ENCODE assay signal across 32 cellular contexts in the genomic region with DNA sequence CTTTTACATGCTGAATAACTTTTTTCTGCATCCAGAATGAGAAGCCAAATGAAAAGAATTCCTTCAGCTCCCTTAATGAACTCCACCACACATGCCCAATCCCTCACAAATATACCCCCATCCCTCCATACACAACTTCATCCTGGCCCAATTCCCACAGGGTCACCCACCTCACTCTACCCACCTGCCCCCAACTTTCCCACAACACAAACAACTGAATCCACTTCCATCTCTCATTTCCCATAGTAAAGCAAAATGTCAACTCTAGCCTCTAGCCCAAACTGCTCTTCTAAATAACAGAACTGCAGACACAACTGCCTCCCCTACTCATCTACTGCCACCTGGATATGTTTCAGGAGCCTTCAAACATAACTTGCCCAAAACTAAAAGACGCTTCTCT. TPM values are rescaled to one million over a fixed set of nuclear protein-coding genes. Genes with fewer than 3 reads are reported as not detected.
DNase-seq lines count a peak whose midpoint lies in the region; ATAC-seq and TF ChIP-seq lines count a peak whose summit lies in the region.
"Had no signal": no experiment of that assay in that cellular context is flagged by ENCODE, and none has a peak within 500 bp of the region (broad histone marks: within the 10 kb centered on the region; RNA-seq: fewer than 3 reads in every experiment).

No MANE protein-coding gene starts in this region.

- no peaks in the 10 kb centered on the region for H3K9me3 ChIP-seq in breast epithelium
- no peaks in the 10 kb centered on the region for H3K9me3 ChIP-seq in SK-N-MC (ENCODE audit: low read depth, low read length)
- H3K9me3 ChIP-seq: A549, gastrocnemius medialis, HAP-1, mucosa of descending colon, thyroid gland had no signal

- ATAC-seq in stimulated activated memory B cell treated with anti-CD40 and anti-IgM and Interleukin-4, amounts not matched to agents 10 μg/mL and 1 μg/mL and 100 μg/mL, for 72 hours, result no peak
- ATAC-seq in GM18498 (IDR thresholded peaks at IDR 0.05; ENCODE audit: unreplicated experiment) (no peak), HG03159 (IDR thresholded peaks at IDR 0.05; ENCODE audit: unreplicated experiment) (no peak)
- ATAC-seq: A549, gastrocnemius medialis, mucosa of descending colon, Panc1, right cardiac atrium had no signal

- H3K36me3 Mint-ChIP-seq in MCF 10A (ENCODE audit: insufficient read depth, unreplicated experiment) (peaks cover 58% of the 10 kb centered on the region), endothelial cell (ENCODE audit: low read depth, unreplicated experiment) (peaks cover 12% of the 10 kb centered on the region)
- H3K36me3 Mint-ChIP-seq in stimulated activated memory B cell treated with anti-CD40 and anti-IgM and Interleukin-4, amounts not matched to agents 10 μg/mL and 1 μg/mL and 100 μg/mL, for 72 hours, result peaks cover 35% of the 10 kb centered on the region

- TF ChIP-seq CTCF in MCF 10A (IDR thresholded peaks at IDR 0.05; ENCODE audit: unreplicated experiment) (no peak), breast epithelium (IDR thresholded peaks at IDR 0.05) (no peak), endothelial cell (IDR thresholded peaks at IDR 0.05; ENCODE audit: unreplicated experiment) (no peak)

- no peak for TF ChIP-seq POLR2A in breast epithelium (IDR thresholded peaks at IDR 0.05)

- CTCF ChIA-PET in MCF 10A (lab: Yijun Ruan, JAX), result interaction anchor here (0.9 kb wide), 1 partner anchor 164 kb away, joined by 4 read pairs; no protein-coding TSS in a partner anchor

- H3K4me1 Mint-ChIP-seq in MCF 10A (ENCODE audit: insufficient read depth, unreplicated experiment), result peaks cover 10% of the 10 kb centered on the region
- peaks cover 5% of the 10 kb centered on the region for H3K4me1 Mint-ChIP-seq in endothelial cell (ENCODE audit: unreplicated experiment)
- peaks cover 35% of the 10 kb centered on the region for H3K4me1 Mint-ChIP-seq in stimulated activated memory B cell treated with anti-CD40 and anti-IgM and Interleukin-4, amounts not matched to agents 10 μg/mL and 1 μg/mL and 100 μg/mL, for 72 hours

- H3K36me3 ChIP-seq in breast epithelium (no peaks in the 10 kb centered on the region), SK-N-MC (ENCODE audit: insufficient read depth, low read length) (peaks cover 41% of the 10 kb centered on the region)
- H3K36me3 ChIP-seq: thyroid gland had no signal

- H3K27ac Mint-ChIP-seq in MCF 10A (ENCODE audit: low read depth, unreplicated experiment) (peak overlapping the region; percentile 47), endothelial cell (ENCODE audit: unreplicated experiment) (peak overlapping the region; percentile 19)
- H3K27ac Mint-ChIP-seq in stimulated activated memory B cell treated with anti-CD40 and anti-IgM and Interleukin-4, amounts not matched to agents 10 μg/mL and 1 μg/mL and 100 μg/mL, for 72 hours, result peak overlapping the region; percentile 1

- H3K4me3 ChIP-seq in breast epithelium (no peak overlapping the region), SK-N-MC (no peak overlapping the region)
- H3K4me3 ChIP-seq: A549, gastrocnemius medialis, HAP-1, hepatocyte, lung, mucosa of descending colon, thyroid gland had no signal

- H3K27me3 Mint-ChIP-seq in MCF 10A (ENCODE audit: insufficient read depth, unreplicated experiment) (no peaks in the 10 kb centered on the region), endothelial cell (ENCODE audit: unreplicated experiment) (peaks cover 3% of the 10 kb centered on the region)
- H3K27me3 Mint-ChIP-seq in stimulated activated memory B cell treated with anti-CD40 and anti-IgM and Interleukin-4, amounts not matched to agents 10 μg/mL and 1 μg/mL and 100 μg/mL, for 72 hours, result no peaks in the 10 kb centered on the region

- POLR2A ChIA-PET in MCF 10A (lab: Yijun Ruan, JAX), result interaction anchor here (0.6 kb wide), 1 partner anchor 41 kb away, joined by 3 read pairs; no protein-coding TSS in a partner anchor

- no peak overlapping the region for H3K27ac ChIP-seq in breast epithelium
- 0 out of 2 replicates have a peak overlapping the region, but pooled peaks have one; percentile 40 for H3K27ac ChIP-seq in SK-N-MC
- H3K27ac ChIP-seq: hepatocyte, thyroid gland, VCaP had no signal

- H3K9me3 Mint-ChIP-seq in MCF 10A (ENCODE audit: unreplicated experiment), result no peaks in the 10 kb centered on the region
- no peaks in the 10 kb centered on the region for H3K9me3 Mint-ChIP-seq in endothelial cell (ENCODE audit: unreplicated experiment)
- no peaks in the 10 kb centered on the region for H3K9me3 Mint-ChIP-seq in stimulated activated memory B cell treated with anti-CD40 and anti-IgM and Interleukin-4, amounts not matched to agents 10 μg/mL and 1 μg/mL and 100 μg/mL, for 72 hours
- H3K9me3 Mint-ChIP-seq: neural crest cell had no signal

- no peaks in the 10 kb centered on the region for H3K27me3 ChIP-seq in breast epithelium
- H3K27me3 ChIP-seq: gastrocnemius medialis, hepatocyte, thyroid gland had no signal

- intact Hi-C loops in MCF 10A (cut with micrococcal nuclease), result no loop called here
- intact Hi-C loops in breast epithelium (cut with DNase I; ENCODE audit: low total_unique reads), result no loop called here

- BruUV-seq in MCF 10A (replicated peaks; lab: Mats Ljungman, UMichigan), result no TSS peak

- H3K9ac ChIP-seq in SK-N-MC (ENCODE audit: insufficient read length), result no peak overlapping the region

- DNase-seq in MCF 10A (ENCODE audit: unreplicated experiment) (no peak), breast epithelium (ENCODE audit: low spot score in 2 of 2) (no peak), SK-N-MC (ENCODE audit: low read depth, low spot score) (no peak), endothelial cell (ENCODE audit: low spot score) (no peak), T1000 (lab: John Stamatoyannopoulos, UW) (no peak)
- DNase-seq: activated CD4-positive, alpha-beta T cell treated with anti-CD3 and anti-CD28 coated beads for 4 hours; activated gamma-delta T cell; activated T-cell treated with anti-CD3 and anti-CD28 coated beads for 4 hours; AML-193; gastrocnemius medialis; mucosa of descending colon; MV-4-11; NCI-H1436 treated with DMSO at 0.1 percent for 48 hours; NCI-H2081 treated with DMSO at 0.1 percent for 48 hours; NCI-H2227 treated with DMSO at 0.1 percent for 48 hours; NCI-H526 treated with DMSO at 0.1 percent for 48 hours; right cardiac atrium; SHP77; stimulated activated CD4-positive, alpha-beta T cell treated with anti-CD3 and anti-CD28 coated beads, Interleukin-1b, Interleukin-23, amount 100 ng/mL, for 48 hours; stimulated activated CD8-positive, alpha-beta memory T cell treated with anti-CD3 and anti-CD28 coated beads, Interleukin-4, amount 100 ng/mL, for 48 hours; T-helper 9 cell; thyroid gland had no signal

- no peak overlapping the region for H3K4me3 Mint-ChIP-seq in MCF 10A (ENCODE audit: unreplicated experiment)
- H3K4me3 Mint-ChIP-seq in endothelial cell (ENCODE audit: unreplicated experiment), result no peak overlapping the region
- H3K4me3 Mint-ChIP-seq in stimulated activated memory B cell treated with anti-CD40 and anti-IgM and Interleukin-4, amounts not matched to agents 10 μg/mL and 1 μg/mL and 100 μg/mL, for 72 hours, result no peak overlapping the region
- H3K4me3 Mint-ChIP-seq: neural crest cell had no signal

- no peaks in the 10 kb centered on the region for H3K4me1 ChIP-seq in breast epithelium
- H3K4me1 ChIP-seq: A549, HAP-1, thyroid gland had no signal

RNA-seq across cellular contexts. Expression of a gene that starts 18.8 kb away (rescaled TPM):
- 122 and 139 TPM in 2 replicates for total RNA-seq in MCF 10A (2022)
- total RNA-seq in breast epithelium, result 100 to 1,000 TPM; 242 to 276 (median 252) TPM
- total RNA-seq in endothelial cell (ENCODE audit: unreplicated experiment), result 222 TPM
